In the genomic region with DNA sequence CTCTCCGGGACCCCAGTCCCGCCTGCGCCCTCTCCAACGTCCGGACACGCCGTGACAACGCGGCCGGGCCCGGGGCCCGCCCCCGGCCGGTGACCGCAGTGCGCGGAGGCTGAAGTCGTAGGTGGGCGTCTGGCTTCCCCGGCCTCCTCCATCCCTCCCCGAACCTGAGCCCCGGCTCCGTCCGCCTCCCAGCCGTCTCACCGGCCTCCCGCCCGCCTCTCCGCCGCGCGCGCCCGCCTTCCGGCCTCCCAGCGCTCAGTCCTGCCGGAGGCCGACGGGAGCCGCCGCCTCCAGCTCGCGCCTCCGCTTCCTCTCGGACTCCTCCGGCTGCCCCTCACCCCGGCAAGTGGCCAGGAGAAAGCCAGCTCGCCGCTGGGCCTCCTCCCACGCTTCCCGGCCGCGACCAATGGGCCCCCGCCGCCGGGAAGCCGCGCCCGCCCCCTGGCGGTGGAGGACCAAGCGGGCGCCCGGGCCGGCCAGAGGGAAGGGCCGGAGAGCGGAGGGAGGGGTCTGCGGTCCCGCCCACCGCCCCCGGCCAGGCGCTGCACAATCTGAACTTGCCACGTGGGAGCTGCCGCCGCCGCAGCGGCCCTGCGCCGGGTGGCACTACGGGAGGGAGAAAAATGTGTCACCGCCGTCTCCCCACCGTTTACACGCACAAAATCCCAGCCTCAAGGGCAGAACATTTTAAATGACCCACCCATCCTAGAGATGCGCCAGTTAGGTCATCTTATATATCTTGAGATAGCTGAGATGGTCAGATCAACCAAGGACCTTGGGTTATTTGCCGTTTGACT, we compare ENCODE assay signal across 1 cellular context.
TF ChIP-seq lines count a peak whose summit lies in the region.

A gene with protein sequence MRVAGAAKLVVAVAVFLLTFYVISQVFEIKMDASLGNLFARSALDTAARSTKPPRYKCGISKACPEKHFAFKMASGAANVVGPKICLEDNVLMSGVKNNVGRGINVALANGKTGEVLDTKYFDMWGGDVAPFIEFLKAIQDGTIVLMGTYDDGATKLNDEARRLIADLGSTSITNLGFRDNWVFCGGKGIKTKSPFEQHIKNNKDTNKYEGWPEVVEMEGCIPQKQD (minus strand): TSS at position 348 of the 797 bp plus-strand sequence. CDS start 13,339 bp downstream, outside the sequence.

TF ChIP-seq in K562, 482 proteins besides CTCF, POLR2A, EP300 and RAD21 (continued from another document and continues in another):
- TF ChIP-seq, protein P1, sequence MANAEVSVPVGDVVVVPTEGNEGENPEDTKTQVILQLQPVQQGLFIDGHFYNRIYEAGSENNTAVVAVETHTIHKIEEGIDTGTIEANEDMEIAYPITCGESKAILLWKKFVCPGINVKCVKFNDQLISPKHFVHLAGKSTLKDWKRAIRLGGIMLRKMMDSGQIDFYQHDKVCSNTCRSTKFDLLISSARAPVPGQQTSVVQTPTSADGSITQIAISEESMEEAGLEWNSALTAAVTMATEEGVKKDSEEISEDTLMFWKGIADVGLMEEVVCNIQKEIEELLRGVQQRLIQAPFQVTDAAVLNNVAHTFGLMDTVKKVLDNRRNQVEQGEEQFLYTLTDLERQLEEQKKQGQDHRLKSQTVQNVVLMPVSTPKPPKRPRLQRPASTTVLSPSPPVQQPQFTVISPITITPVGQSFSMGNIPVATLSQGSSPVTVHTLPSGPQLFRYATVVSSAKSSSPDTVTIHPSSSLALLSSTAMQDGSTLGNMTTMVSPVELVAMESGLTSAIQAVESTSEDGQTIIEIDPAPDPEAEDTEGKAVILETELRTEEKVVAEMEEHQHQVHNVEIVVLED (CRISPR knock-in tag; IDR thresholded peaks at IDR 0.05) = peak; percentile 70
- TF ChIP-seq DPF2 (IDR thresholded peaks at IDR 0.05) = peak; percentile 76
- TF ChIP-seq, protein P2, sequence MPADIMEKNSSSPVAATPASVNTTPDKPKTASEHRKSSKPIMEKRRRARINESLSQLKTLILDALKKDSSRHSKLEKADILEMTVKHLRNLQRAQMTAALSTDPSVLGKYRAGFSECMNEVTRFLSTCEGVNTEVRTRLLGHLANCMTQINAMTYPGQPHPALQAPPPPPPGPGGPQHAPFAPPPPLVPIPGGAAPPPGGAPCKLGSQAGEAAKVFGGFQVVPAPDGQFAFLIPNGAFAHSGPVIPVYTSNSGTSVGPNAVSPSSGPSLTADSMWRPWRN (IDR thresholded peaks at IDR 0.05; ENCODE audit: low read depth) = 0 out of 2 replicates have a peak, but pooled peaks have one; percentile 66
- TF ChIP-seq, protein P3, sequence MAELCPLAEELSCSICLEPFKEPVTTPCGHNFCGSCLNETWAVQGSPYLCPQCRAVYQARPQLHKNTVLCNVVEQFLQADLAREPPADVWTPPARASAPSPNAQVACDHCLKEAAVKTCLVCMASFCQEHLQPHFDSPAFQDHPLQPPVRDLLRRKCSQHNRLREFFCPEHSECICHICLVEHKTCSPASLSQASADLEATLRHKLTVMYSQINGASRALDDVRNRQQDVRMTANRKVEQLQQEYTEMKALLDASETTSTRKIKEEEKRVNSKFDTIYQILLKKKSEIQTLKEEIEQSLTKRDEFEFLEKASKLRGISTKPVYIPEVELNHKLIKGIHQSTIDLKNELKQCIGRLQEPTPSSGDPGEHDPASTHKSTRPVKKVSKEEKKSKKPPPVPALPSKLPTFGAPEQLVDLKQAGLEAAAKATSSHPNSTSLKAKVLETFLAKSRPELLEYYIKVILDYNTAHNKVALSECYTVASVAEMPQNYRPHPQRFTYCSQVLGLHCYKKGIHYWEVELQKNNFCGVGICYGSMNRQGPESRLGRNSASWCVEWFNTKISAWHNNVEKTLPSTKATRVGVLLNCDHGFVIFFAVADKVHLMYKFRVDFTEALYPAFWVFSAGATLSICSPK (IDR thresholded peaks at IDR 0.05; ENCODE audit: borderline replicate concordance) = no peak
- peak; percentile 59; the same call in 1 of the 2 replicates for TF ChIP-seq RUNX1 (IDR thresholded peaks at IDR 0.05; ENCODE audit: low read depth)
- no peak for TF ChIP-seq LEF1 (IDR thresholded peaks at IDR 0.05)
- peak; percentile 71 for TF ChIP-seq ZNF263 (CRISPR knock-in tag; IDR thresholded peaks at IDR 0.05; ENCODE audit: borderline replicate concordance)
- TF ChIP-seq, protein P4, sequence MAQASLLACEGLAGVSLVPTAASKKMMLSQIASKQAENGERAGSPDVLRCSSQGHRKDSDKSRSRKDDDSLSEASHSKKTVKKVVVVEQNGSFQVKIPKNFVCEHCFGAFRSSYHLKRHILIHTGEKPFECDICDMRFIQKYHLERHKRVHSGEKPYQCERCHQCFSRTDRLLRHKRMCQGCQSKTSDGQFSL (CRISPR knock-in tag; IDR thresholded peaks at IDR 0.05) = 0 out of 2 replicates have a peak, but pooled peaks have one; percentile 37
- TF ChIP-seq, protein P4 (tag; IDR thresholded peaks at IDR 0.05) = no peak
- TF ChIP-seq SMARCA4 (IDR thresholded peaks at IDR 0.05) = peak; percentile 52; the same call in 1 of the 2 replicates
- TF ChIP-seq RBM14 (IDR thresholded peaks at IDR 0.05; ENCODE audit: borderline replicate concordance, insufficient read depth, low read depth, low read length) = peak; percentile 85; the same call in 1 of the 2 replicates
- TF ChIP-seq ELF1 (tag; IDR thresholded peaks at IDR 0.05) = no peak; the same call in 1 of the 2 replicates
- TF ChIP-seq RBM25 (IDR thresholded peaks at IDR 0.05; ENCODE audit: low read depth, low read length, severe bottlenecking) = peak; percentile 99
- TF ChIP-seq, protein P5, sequence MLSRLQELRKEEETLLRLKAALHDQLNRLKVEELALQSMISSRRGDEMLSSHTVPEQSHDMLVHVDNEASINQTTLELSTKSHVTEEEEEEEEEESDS (CRISPR knock-in tag; IDR thresholded peaks at IDR 0.05) = no peak
- TF ChIP-seq TGIF2 (CRISPR knock-in tag; IDR thresholded peaks at IDR 0.05) = peak; percentile 96
- TF ChIP-seq FOSL1 (tag; conservative IDR thresholded peaks at IDR 0.05) = peak; percentile 67
- TF ChIP-seq LCOR (CRISPR knock-in tag; IDR thresholded peaks at IDR 0.05) = peak; percentile 49; the same call in 1 of the 2 replicates
- TF ChIP-seq, protein P6, sequence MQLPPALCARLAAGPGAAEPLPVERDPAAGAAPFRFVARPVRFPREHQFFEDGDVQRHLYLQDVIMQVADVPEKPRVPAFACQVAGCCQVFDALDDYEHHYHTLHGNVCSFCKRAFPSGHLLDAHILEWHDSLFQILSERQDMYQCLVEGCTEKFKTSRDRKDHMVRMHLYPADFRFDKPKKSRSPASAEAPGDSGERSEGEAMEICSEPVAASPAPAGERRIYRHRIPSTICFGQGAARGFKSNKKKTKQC (CRISPR knock-in tag; IDR thresholded peaks at IDR 0.05) = peak; percentile 88
- no peak for TF ChIP-seq CBX2 (IDR thresholded peaks at IDR 0.05; ENCODE audit: insufficient read depth, low read length, poor library complexity, severe bottlenecking)
- peak; percentile 91 for TF ChIP-seq HDAC2 (IDR thresholded peaks at IDR 0.05)
- TF ChIP-seq, protein P7, sequence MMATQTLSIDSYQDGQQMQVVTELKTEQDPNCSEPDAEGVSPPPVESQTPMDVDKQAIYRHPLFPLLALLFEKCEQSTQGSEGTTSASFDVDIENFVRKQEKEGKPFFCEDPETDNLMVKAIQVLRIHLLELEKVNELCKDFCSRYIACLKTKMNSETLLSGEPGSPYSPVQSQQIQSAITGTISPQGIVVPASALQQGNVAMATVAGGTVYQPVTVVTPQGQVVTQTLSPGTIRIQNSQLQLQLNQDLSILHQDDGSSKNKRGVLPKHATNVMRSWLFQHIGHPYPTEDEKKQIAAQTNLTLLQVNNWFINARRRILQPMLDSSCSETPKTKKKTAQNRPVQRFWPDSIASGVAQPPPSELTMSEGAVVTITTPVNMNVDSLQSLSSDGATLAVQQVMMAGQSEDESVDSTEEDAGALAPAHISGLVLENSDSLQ (IDR thresholded peaks at IDR 0.05) = no peak
- TF ChIP-seq BRF1 (IDR thresholded peaks at IDR 0.05; ENCODE audit: borderline replicate concordance, extremely low read depth, insufficient read length) = no peak
- TF ChIP-seq ZNF584 (CRISPR knock-in tag; IDR thresholded peaks at IDR 0.05; ENCODE audit: low read depth) = peak; percentile 64; the same call in 1 of the 2 replicates
- TF ChIP-seq ETV1 (tag; conservative IDR thresholded peaks at IDR 0.05; ENCODE audit: low read depth) = peak; percentile 43; the same call in 1 of the 2 replicates
- peak; percentile 54; the same call in 1 of the 2 replicates for TF ChIP-seq ARID1B (IDR thresholded peaks at IDR 0.05)
- TF ChIP-seq ZNF551 (CRISPR knock-in tag; IDR thresholded peaks at IDR 0.05) = no peak
- TF ChIP-seq KAT7 (CRISPR knock-in tag; IDR thresholded peaks at IDR 0.05; ENCODE audit: borderline replicate concordance) = peak; percentile 100
- TF ChIP-seq XRCC3 (IDR thresholded peaks at IDR 0.05) = no peak
- TF ChIP-seq CHD4 (IDR thresholded peaks at IDR 0.05; ENCODE audit: insufficient read depth, insufficient replicate concordance, low read depth, low read length, poor library complexity, severe bottlenecking) = peak; percentile 13
- TF ChIP-seq ZNF431 (CRISPR knock-in tag; IDR thresholded peaks at IDR 0.05) = peak; percentile 77; the same call in 1 of the 2 replicates
- TF ChIP-seq NONO (IDR thresholded peaks at IDR 0.05; ENCODE audit: low read depth in 2 of 2, low read length in 1 of 2) = peak; percentile 96 to 97
- TF ChIP-seq, protein P8, sequence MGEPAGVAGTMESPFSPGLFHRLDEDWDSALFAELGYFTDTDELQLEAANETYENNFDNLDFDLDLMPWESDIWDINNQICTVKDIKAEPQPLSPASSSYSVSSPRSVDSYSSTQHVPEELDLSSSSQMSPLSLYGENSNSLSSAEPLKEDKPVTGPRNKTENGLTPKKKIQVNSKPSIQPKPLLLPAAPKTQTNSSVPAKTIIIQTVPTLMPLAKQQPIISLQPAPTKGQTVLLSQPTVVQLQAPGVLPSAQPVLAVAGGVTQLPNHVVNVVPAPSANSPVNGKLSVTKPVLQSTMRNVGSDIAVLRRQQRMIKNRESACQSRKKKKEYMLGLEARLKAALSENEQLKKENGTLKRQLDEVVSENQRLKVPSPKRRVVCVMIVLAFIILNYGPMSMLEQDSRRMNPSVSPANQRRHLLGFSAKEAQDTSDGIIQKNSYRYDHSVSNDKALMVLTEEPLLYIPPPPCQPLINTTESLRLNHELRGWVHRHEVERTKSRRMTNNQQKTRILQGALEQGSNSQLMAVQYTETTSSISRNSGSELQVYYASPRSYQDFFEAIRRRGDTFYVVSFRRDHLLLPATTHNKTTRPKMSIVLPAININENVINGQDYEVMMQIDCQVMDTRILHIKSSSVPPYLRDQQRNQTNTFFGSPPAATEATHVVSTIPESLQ (CRISPR knock-in tag; IDR thresholded peaks at IDR 0.05) = no peak
- TF ChIP-seq MEF2A (IDR thresholded peaks at IDR 0.05; ENCODE audit: control insufficient read depth, low read depth, low read length) = peak; percentile 50; the same call in 1 of the 2 replicates
- TF ChIP-seq, protein P9, sequence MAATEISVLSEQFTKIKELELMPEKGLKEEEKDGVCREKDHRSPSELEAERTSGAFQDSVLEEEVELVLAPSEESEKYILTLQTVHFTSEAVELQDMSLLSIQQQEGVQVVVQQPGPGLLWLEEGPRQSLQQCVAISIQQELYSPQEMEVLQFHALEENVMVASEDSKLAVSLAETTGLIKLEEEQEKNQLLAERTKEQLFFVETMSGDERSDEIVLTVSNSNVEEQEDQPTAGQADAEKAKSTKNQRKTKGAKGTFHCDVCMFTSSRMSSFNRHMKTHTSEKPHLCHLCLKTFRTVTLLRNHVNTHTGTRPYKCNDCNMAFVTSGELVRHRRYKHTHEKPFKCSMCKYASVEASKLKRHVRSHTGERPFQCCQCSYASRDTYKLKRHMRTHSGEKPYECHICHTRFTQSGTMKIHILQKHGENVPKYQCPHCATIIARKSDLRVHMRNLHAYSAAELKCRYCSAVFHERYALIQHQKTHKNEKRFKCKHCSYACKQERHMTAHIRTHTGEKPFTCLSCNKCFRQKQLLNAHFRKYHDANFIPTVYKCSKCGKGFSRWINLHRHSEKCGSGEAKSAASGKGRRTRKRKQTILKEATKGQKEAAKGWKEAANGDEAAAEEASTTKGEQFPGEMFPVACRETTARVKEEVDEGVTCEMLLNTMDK (IDR thresholded peaks at IDR 0.05; ENCODE audit: borderline replicate concordance, insufficient read depth, low read depth, low read length, poor library complexity, severe bottlenecking) = peak; percentile 99
- TF ChIP-seq CEBPG (CRISPR knock-in tag; IDR thresholded peaks at IDR 0.05) = no peak
- TF ChIP-seq CEBPG (tag; conservative IDR thresholded peaks at IDR 0.05 in 1 of 2, IDR thresholded peaks at IDR 0.05 in 1 of 2) = no peak
- TF ChIP-seq CREBBP (IDR thresholded peaks at IDR 0.05; ENCODE audit: low read depth, low read length) = no peak
- TF ChIP-seq CBX3 (IDR thresholded peaks at IDR 0.05; ENCODE audit: borderline replicate concordance in 1 of 2, low read length in 2 of 2) = 0 out of 3 replicates have a peak, but pooled peaks of 1 of the 2 experiments have one; percentile 56
- peak; percentile 74 for TF ChIP-seq ZNF766 (CRISPR knock-in tag; conservative IDR thresholded peaks at IDR 0.05)
- TF ChIP-seq YY1 (IDR thresholded peaks at IDR 0.05; ENCODE audit: borderline replicate concordance in 1 of 3, control insufficient read depth in 1 of 3, extremely low read depth in 1 of 3, insufficient read depth in 3 of 3, insufficient read length in 1 of 3, insufficient replicate concordance in 2 of 3, low read depth in 1 of 3, low read length in 2 of 3) = peak in 2 of 3 experiments; percentile 74 to 80
- no peak for TF ChIP-seq RBM39 (optimal IDR thresholded peaks at IDR 0.05; ENCODE audit: low read depth, low read length)
- TF ChIP-seq, protein P10, sequence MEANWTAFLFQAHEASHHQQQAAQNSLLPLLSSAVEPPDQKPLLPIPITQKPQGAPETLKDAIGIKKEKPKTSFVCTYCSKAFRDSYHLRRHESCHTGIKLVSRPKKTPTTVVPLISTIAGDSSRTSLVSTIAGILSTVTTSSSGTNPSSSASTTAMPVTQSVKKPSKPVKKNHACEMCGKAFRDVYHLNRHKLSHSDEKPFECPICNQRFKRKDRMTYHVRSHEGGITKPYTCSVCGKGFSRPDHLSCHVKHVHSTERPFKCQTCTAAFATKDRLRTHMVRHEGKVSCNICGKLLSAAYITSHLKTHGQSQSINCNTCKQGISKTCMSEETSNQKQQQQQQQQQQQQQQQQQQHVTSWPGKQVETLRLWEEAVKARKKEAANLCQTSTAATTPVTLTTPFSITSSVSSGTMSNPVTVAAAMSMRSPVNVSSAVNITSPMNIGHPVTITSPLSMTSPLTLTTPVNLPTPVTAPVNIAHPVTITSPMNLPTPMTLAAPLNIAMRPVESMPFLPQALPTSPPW (CRISPR knock-in tag; IDR thresholded peaks at IDR 0.05) = peak; percentile 97
- TF ChIP-seq, protein P11, sequence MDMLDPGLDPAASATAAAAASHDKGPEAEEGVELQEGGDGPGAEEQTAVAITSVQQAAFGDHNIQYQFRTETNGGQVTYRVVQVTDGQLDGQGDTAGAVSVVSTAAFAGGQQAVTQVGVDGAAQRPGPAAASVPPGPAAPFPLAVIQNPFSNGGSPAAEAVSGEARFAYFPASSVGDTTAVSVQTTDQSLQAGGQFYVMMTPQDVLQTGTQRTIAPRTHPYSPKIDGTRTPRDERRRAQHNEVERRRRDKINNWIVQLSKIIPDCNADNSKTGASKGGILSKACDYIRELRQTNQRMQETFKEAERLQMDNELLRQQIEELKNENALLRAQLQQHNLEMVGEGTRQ (CRISPR knock-in tag; IDR thresholded peaks at IDR 0.05) = peak; percentile 77
- no peak for TF ChIP-seq ZNF561 (CRISPR knock-in tag; conservative IDR thresholded peaks at IDR 0.05)
- no peak for TF ChIP-seq ZNF197 (CRISPR knock-in tag; IDR thresholded peaks at IDR 0.05; ENCODE audit: low read depth)
- TF ChIP-seq DDX20 (tag; IDR thresholded peaks at IDR 0.05; ENCODE audit: low read depth) = no peak
- TF ChIP-seq KLF16 (IDR thresholded peaks at IDR 0.05) = peak; percentile 81
- 0 out of 2 replicates have a peak, but pooled peaks have one; percentile 47 for TF ChIP-seq SMARCE1 (IDR thresholded peaks at IDR 0.05)
